8 cellular contexts compared by ENCODE assay signal in genomic region chr3:71784914-71785593, GRCh38. TPM values are rescaled to one million over a fixed set of nuclear protein-coding genes. Genes with fewer than 3 reads are reported as not detected.
DNase-seq lines count a peak whose midpoint lies in the region; ATAC-seq and TF ChIP-seq lines count a peak whose summit lies in the region.

PROK2 (minus strand) TSS chr3:71785148; CDS start chr3:71785052, 96 bp downstream.

- peak within 1 kb of the TSS; percentile 84 for H3K4me3 Mint-ChIP-seq in WTC11
- peak within 1 kb of the TSS; percentile 79 to 81 for H3K4me3 Mint-ChIP-seq in effector memory CD8-positive, alpha-beta T cell

- no peaks in the 10 kb centered on the region for H3K9me2 ChIP-seq in GM23248 (ENCODE audit: insufficient read depth)

- H3K4me3 ChIP-seq in GM23248 = peak within 1 kb of the TSS; percentile 32; the same call in 1 of the 2 replicates
- no peak within 1 kb of the TSS for H3K4me3 ChIP-seq in parathyroid adenoma (ENCODE audit: low read depth, low read length)

- H3K27ac ChIP-seq in GM23248 = no peak within 1 kb of the TSS
- no peak within 1 kb of the TSS for H3K27ac ChIP-seq in parathyroid adenoma

- POLR2A ChIA-PET in WTC11 (lab: Charles Lee) = interaction anchor here (1.0 kb wide), 1 partner anchor 74 kb away, joined by 3 read pairs; no protein-coding TSS in a partner anchor

- H3K4me1 Mint-ChIP-seq in WTC11 = peaks cover 44% of the 10 kb centered on the region
- H3K4me1 Mint-ChIP-seq in effector memory CD8-positive, alpha-beta T cell (ENCODE audit: low read depth in 2 of 2) = peaks cover 2 to 9% of the 10 kb centered on the region in 2 donors

- H3K9me3 ChIP-seq in GM23248 (ENCODE audit: low read depth) (no peaks in the 10 kb centered on the region), parathyroid adenoma (ENCODE audit: control insufficient read depth, low read length) (no peaks in the 10 kb centered on the region)

- H3K36me3 ChIP-seq in GM23248 (ENCODE audit: low read depth) (no peaks in the 10 kb centered on the region), parathyroid adenoma (ENCODE audit: control insufficient read depth, insufficient read depth, low read length) (no peaks in the 10 kb centered on the region)

- TF ChIP-seq CTCF in WTC11 (IDR thresholded peaks at IDR 0.05) (no peak), parathyroid adenoma (IDR thresholded peaks at IDR 0.05) (no peak)

- no peaks in the 10 kb centered on the region for H3K36me3 Mint-ChIP-seq in WTC11
- H3K36me3 Mint-ChIP-seq in effector memory CD8-positive, alpha-beta T cell (ENCODE audit: insufficient read depth) = peaks cover 3% of the 10 kb centered on the region

- peak; percentile 47 for ATAC-seq in WTC11
- peak; percentile 75 for ATAC-seq in effector memory CD8-positive, alpha-beta T cell (replicated peaks)
- no peak for ATAC-seq in HG03342 (IDR thresholded peaks at IDR 0.05; ENCODE audit: unreplicated experiment)
- ATAC-seq in GM21528 (IDR thresholded peaks at IDR 0.05; ENCODE audit: low FRiP score, unreplicated experiment) = no peak
- ATAC-seq in GM21737 (IDR thresholded peaks at IDR 0.05; ENCODE audit: unreplicated experiment) = no peak

- peaks cover 66% of the 10 kb centered on the region for H3K27me3 Mint-ChIP-seq in WTC11 (ENCODE audit: low read depth)
- peaks cover 50 to 56% of the 10 kb centered on the region in 2 donors for H3K27me3 Mint-ChIP-seq in effector memory CD8-positive, alpha-beta T cell

- H3K27me3 ChIP-seq in GM23248 (replicated peaks; ENCODE audit: insufficient read depth) = peaks cover 78% of the 10 kb centered on the region
- no peaks in the 10 kb centered on the region for H3K27me3 ChIP-seq in parathyroid adenoma (ENCODE audit: control insufficient read depth, insufficient read depth, low read length)

- WGBS in GM23248 (ENCODE audit: low coverage in 1 of 2, low lambda C conversion rate in 2 of 2, missing lambda C conversion rate in 2 of 2), 2 experiments = 2% methylated on average over 32 to 69 of the region's 94 CpGs

- H3K9me3 Mint-ChIP-seq in WTC11 = no peaks in the 10 kb centered on the region
- no peaks in the 10 kb centered on the region for H3K9me3 Mint-ChIP-seq in effector memory CD8-positive, alpha-beta T cell

- H2AFZ ChIP-seq in GM23248 (no peak within 1 kb of the TSS), parathyroid adenoma (peak within 1 kb of the TSS; percentile 17)

- H3K27ac Mint-ChIP-seq in WTC11 = no peak within 1 kb of the TSS; the same call in 1 of the 2 replicates
- H3K27ac Mint-ChIP-seq in effector memory CD8-positive, alpha-beta T cell = peak within 1 kb of the TSS; percentile 28 to 81

- CTCF ChIA-PET in WTC11 (lab: Charles Lee) = interaction anchor here (3.2 kb wide), 1 partner anchor 56 kb away, joined by 13 read pairs; no protein-coding TSS in a partner anchor

- H3K4me2 ChIP-seq in GM23248 (ENCODE audit: unreplicated experiment) (peak within 1 kb of the TSS; percentile 26), parathyroid adenoma (ENCODE audit: low read length) (peak within 1 kb of the TSS; percentile 51)

- H3K9ac ChIP-seq in GM23248 (no peak within 1 kb of the TSS), parathyroid adenoma (no peak within 1 kb of the TSS)

- in situ Hi-C loops in GM23248 (cut with MboI) = no loop called here

- peak; percentile 49 for DNase-seq in GM23248
- peak; percentile 52 for DNase-seq in WTC11 (ENCODE audit: low spot score)
- peak in 2 of 3 experiments; percentile 3 to 9 for DNase-seq in effector memory CD8-positive, alpha-beta T cell
- no peak for DNase-seq in inferior parietal cortex (ENCODE audit: extremely low spot score)

- H3F3A ChIP-seq in GM23248 (ENCODE audit: insufficient read depth) = no peaks in the 10 kb centered on the region

- no peaks in the 10 kb centered on the region for H3K79me2 ChIP-seq in GM23248 (ENCODE audit: insufficient read depth)
- no peaks in the 10 kb centered on the region for H3K79me2 ChIP-seq in parathyroid adenoma

- H3K4me1 ChIP-seq in GM23248 (ENCODE audit: insufficient read depth) (no peaks in the 10 kb centered on the region), parathyroid adenoma (no peaks in the 10 kb centered on the region)

- no peaks in the 10 kb centered on the region for H4K20me1 ChIP-seq in GM23248 (ENCODE audit: insufficient read depth)

TF ChIP-seq in WTC11, 78 proteins besides CTCF, POLR2A, EP300 and RAD21 (continues in another document):
- TF ChIP-seq ZNF532 (CRISPR knock-in tag; IDR thresholded peaks at IDR 0.05; ENCODE audit: borderline replicate concordance) (no peak), MXD4 (CRISPR knock-in tag; IDR thresholded peaks at IDR 0.05; ENCODE audit: borderline replicate concordance) (no peak), GTF2I (CRISPR knock-in tag; conservative IDR thresholded peaks at IDR 0.05) (no peak), ATF3 (CRISPR knock-in tag; conservative IDR thresholded peaks at IDR 0.05) (no peak), ZNF512 (CRISPR knock-in tag; IDR thresholded peaks at IDR 0.05; ENCODE audit: borderline replicate concordance) (no peak), ATF2 (CRISPR knock-in tag; IDR thresholded peaks at IDR 0.05; ENCODE audit: borderline replicate concordance, low read depth) (no peak), FOXP1 (CRISPR knock-in tag; IDR thresholded peaks at IDR 0.05; ENCODE audit: borderline replicate concordance) (0 out of 2 replicates have a peak, but pooled peaks have one; percentile 25)

RNA-seq across cellular contexts. Expression of gene PROK2, which starts in this region (rescaled TPM):
- not detected in 2 replicates for total RNA-seq in GM23248 (2014; rRNA removed; shearing (Covaris generic))
- polyA plus RNA-seq in GM23248 (2016; fragmentation: Nextera tagmentation; extraction: Ambion mirVana) = not detected in 2 replicates
- 0.92 to 2.0 TPM (median 1.4 TPM) in 3 replicates for total RNA-seq in WTC11 (2021)

Comparison
In these comparisons a context has a peak if more than half of its experiments do, and no peak if none do; other contexts are left out.
1. Peak in DNase-seq, H3K4me3 ChIP-seq and H3K4me2 ChIP-seq in GM23248; RNA of the gene not detected or under 1 TPM.
2. ATAC-seq: peak in WTC11 (single experiment) and effector memory CD8-positive, alpha-beta T cell (single experiment); none in HG03342 (single experiment), GM21528 (single experiment) and GM21737 (single experiment).